20 cellular contexts compared by ENCODE assay signal in the genomic region with DNA sequence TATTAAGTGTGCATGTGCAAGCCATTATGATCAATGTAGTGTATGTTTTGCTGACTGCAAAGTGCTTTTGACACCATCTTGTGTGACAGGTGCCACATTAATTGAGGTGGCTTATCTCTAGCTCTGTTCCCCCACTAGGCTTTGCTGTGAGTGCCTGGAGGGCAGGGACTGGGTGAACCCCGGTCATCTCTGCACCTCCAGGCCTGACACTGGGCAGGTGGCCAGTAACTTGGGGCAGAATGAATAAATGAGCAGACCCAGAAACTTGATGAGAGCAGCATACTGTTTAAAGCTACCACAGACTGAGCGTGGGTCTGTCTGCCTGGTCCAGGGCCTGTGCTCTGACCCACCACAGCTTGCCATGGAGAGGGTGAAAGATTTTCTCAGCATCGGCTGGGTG.
DNase-seq lines count a peak whose midpoint lies in the region; FAIRE-seq and TF ChIP-seq lines count a peak whose summit lies in the region.
"Had no signal": no experiment of that assay in that cellular context is flagged by ENCODE, and none has a peak within 500 bp of the region (broad histone marks: within the 10 kb centered on the region; RNA-seq: fewer than 3 reads in every experiment).

No MANE protein-coding gene starts in this region.

- TF ChIP-seq RAD21 in H1 (IDR thresholded peaks at IDR 0.05 in 1 of 2, conservative IDR thresholded peaks at IDR 0.05 in 1 of 2; ENCODE audit: low read depth in 2 of 2, low read length in 2 of 2): no peak

- H3K4me1 ChIP-seq in H1 (replicated peaks in 1 of 4; ENCODE audit: control insufficient read depth in 3 of 4, insufficient read depth in 4 of 4, low read length in 3 of 4) (peaks cover 0 to 10% (median 5%) of the 10 kb centered on the region in 4 experiments; a peak in 5 of 7 replicates), spleen (peaks cover 0 to 15% (median 3%) of the 10 kb centered on the region in 6 donors)
- H3K4me1 ChIP-seq: Peyer's patch had no signal

- H2AFZ ChIP-seq in H1 (ENCODE audit: low read length): no peak overlapping the region

- no peak for TF ChIP-seq EP300 in H1 (IDR thresholded peaks at IDR 0.05; ENCODE audit: borderline replicate concordance in 1 of 2, low read depth in 2 of 2, low read length in 2 of 2)

- no peak overlapping the region for H2BK15ac ChIP-seq in H1 (ENCODE audit: low read length)

- H3K18ac ChIP-seq in H1 (ENCODE audit: extremely low read depth, low read length): no peak overlapping the region

- H3K79me1 ChIP-seq in H1 (ENCODE audit: low read depth, low read length): no peaks in the 10 kb centered on the region

- H3K4ac ChIP-seq in H1 (replicated peaks; ENCODE audit: insufficient read length, low read depth, low read length): no peak overlapping the region

- H3K23ac ChIP-seq in H1 (ENCODE audit: insufficient read length): no peak overlapping the region

- H2BK120ac ChIP-seq in H1 (replicated peaks; ENCODE audit: low read depth, low read length): no peak overlapping the region

- 96% methylated on average over 3 of the region's 3 CpGs; no CpG with 5 or more reads in 1 of the 2 experiments for WGBS in H1 (ENCODE audit: extremely low coverage in 1 of 2, insufficient coverage in 1 of 2, insufficient read length in 1 of 2, insufficient replicate concordance in 2 of 2, low coverage in 1 of 2, low lambda C conversion rate in 2 of 2, missing lambda C conversion rate in 1 of 2), 2 experiments
- WGBS in spleen, 5 donors: 87 to 95% (median 92%) methylated on average over 3 of the region's 3 CpGs

- no peak overlapping the region for H4K8ac ChIP-seq in H1 (ENCODE audit: extremely low read depth, insufficient read depth, low read length)

- no peak overlapping the region for H3K14ac ChIP-seq in H1 (ENCODE audit: insufficient read length)

- no peak overlapping the region for H2BK5ac ChIP-seq in H1 (ENCODE audit: low read depth, low read length)

- H4K91ac ChIP-seq in H1 (replicated peaks; ENCODE audit: insufficient read length, low read length): no peak overlapping the region

- H3K36me3 ChIP-seq in H1 (ENCODE audit: control insufficient read depth in 2 of 4, insufficient read depth in 4 of 4, low read length in 3 of 4): no peaks in the 10 kb centered on the region
- H3K36me3 ChIP-seq in spleen: peaks cover 0 to 17% (median 0%) of the 10 kb centered on the region in 6 donors
- H3K36me3 ChIP-seq: Peyer's patch had no signal

- H3K27ac ChIP-seq in H1 (ENCODE audit: low read depth, low read length): no peak overlapping the region
- no peak overlapping the region for H3K27ac ChIP-seq in spleen
- no peak overlapping the region for H3K27ac ChIP-seq in caudate nucleus (ENCODE audit: low read depth, low read length)
- H3K27ac ChIP-seq: C4-2B, Peyer's patch had no signal

- H4K20me1 ChIP-seq in H1 (replicated peaks in 1 of 2; ENCODE audit: control insufficient read depth in 1 of 2, insufficient read depth in 2 of 2, low read length in 2 of 2): no peaks in the 10 kb centered on the region

- 0 out of 2 replicates have a peak overlapping the region, but pooled peaks have one; percentile 27 for H2BK12ac ChIP-seq in H1 (ENCODE audit: low read depth, low read length)

- H3K23me2 ChIP-seq in H1 (ENCODE audit: low read depth, low read length): no peaks in the 10 kb centered on the region

- no peak overlapping the region for H3K56ac ChIP-seq in H1 (replicated peaks; ENCODE audit: insufficient read length, low read depth, low read length)

- intact Hi-C loops in spleen (cut with DNase I; ENCODE audit: low total_unique reads): no loop called here

- CTCF ChIA-PET in H1 (lab: Charles Lee; ENCODE audit: partially characterized antibody): interaction anchor here (0.7 to 3.0 kb wide), 5 partner anchors 13 to 149 kb away, joined by 3 to 9 read pairs (median 5); no protein-coding TSS in a partner anchor

- H3K9ac ChIP-seq in H1 (replicated peaks in 1 of 4; ENCODE audit: extremely low read depth in 1 of 4, low read depth in 3 of 4, low read length in 3 of 4): no peak overlapping the region

- TF ChIP-seq POLR2A in H1 (IDR thresholded peaks at IDR 0.05; ENCODE audit: control extremely low read depth in 1 of 2, low read depth in 2 of 2, low read length in 2 of 2) (no peak), spleen (IDR thresholded peaks at IDR 0.05) (no peak)

- FAIRE-seq in H1 (lab: Jason Lieb, UNC): no peak
- FAIRE-seq: GM18507 had no signal

- no peaks in the 10 kb centered on the region for H3K79me2 ChIP-seq in H1 (ENCODE audit: control insufficient read depth in 1 of 2, insufficient read depth in 2 of 2, low read length in 2 of 2)

- H3K9me3 ChIP-seq in H1 (ENCODE audit: insufficient read depth in 2 of 2, low read depth in 1 of 2, low read length in 1 of 2) (peaks cover 0 to 8% of the 10 kb centered on the region in 2 experiments; a peak in 1 of 4 replicates), spleen (peaks cover 0 to 5% (median 0%) of the 10 kb centered on the region in 8 donors)
- H3K9me3 ChIP-seq: Peyer's patch had no signal

- H4K5ac ChIP-seq in H1 (ENCODE audit: insufficient read length, low read depth, low read length): no peak overlapping the region

- H3K27me3 ChIP-seq in H1 (replicated peaks in 1 of 4; ENCODE audit: control insufficient read depth in 3 of 4, extremely low read depth in 1 of 4, insufficient read depth in 3 of 4, low read length in 3 of 4) (no peaks in the 10 kb centered on the region), spleen (replicated peaks in 1 of 7) (no peaks in the 10 kb centered on the region)
- H3K27me3 ChIP-seq: Peyer's patch had no signal

- TF ChIP-seq CTCF in H1 (IDR thresholded peaks at IDR 0.05; ENCODE audit: control extremely low read depth in 1 of 3, insufficient read depth in 1 of 3, low read depth in 1 of 3, low read length in 3 of 3) (no peak), spleen (IDR thresholded peaks at IDR 0.05 in 8 of 11, conservative IDR thresholded peaks at IDR 0.05 in 3 of 11) (no peak)

- 0 out of 2 replicates have a peak overlapping the region, but pooled peaks have one; percentile 13 for H2AK5ac ChIP-seq in H1 (ENCODE audit: low read depth, low read length)

- DNase-seq in DMS79 treated with DMSO at 0.1 percent for 48 hours (lab: John Stamatoyannopoulos, UW) (peak; percentile 72), DMS79 (lab: John Stamatoyannopoulos, UW) (no peak), NCI-H146 (lab: John Stamatoyannopoulos, UW) (peak; percentile 36), H1 (ENCODE audit: low read depth in 1 of 2, low spot score in 2 of 2) (no peak), spleen (peak; percentile 43), SKM-1 treated with dmso at 0.1 percent for 144 hours (lab: John Stamatoyannopoulos, UW; ENCODE audit: unreplicated experiment) (no peak), caudate nucleus (lab: John Stamatoyannopoulos, UW) (no peak)
- no peak for DNase-seq in NK-92 treated with Interleukin-12 subunit alpha and Interleukin-12 subunit beta, amount 100 ng/mL, for 24 hours (lab: John Stamatoyannopoulos, UW)
- DNase-seq: 8988T, H9, IMR-90, Kasumi-1, NCI-H2029 treated with DMSO at 0.1 percent for 48 hours, NCI-H226, NCI-H774, SIG-M5, SW 1271 had no signal

- no peak overlapping the region for H3K4me2 ChIP-seq in H1 (ENCODE audit: insufficient read depth in 1 of 2, low read depth in 2 of 2, low read length in 2 of 2)

- POLR2A ChIA-PET in H1 (lab: Charles Lee; ENCODE audit: partially characterized antibody): no interaction called here

- H3K4me3 ChIP-seq in H1 (ENCODE audit: extremely low read depth in 1 of 4, insufficient read depth in 2 of 4, low read depth in 3 of 4, low read length in 4 of 4) (no peak overlapping the region), spleen (no peak overlapping the region)
- H3K4me3 ChIP-seq: Peyer's patch had no signal

- H2BK20ac ChIP-seq in H1 (ENCODE audit: low read length): no peak overlapping the region

TF ChIP-seq in H1, 55 proteins besides CTCF, POLR2A, EP300 and RAD21:
- no peak for TF ChIP-seq SIX5 (IDR thresholded peaks at IDR 0.05; ENCODE audit: low read depth, low read length)
- no peak for TF ChIP-seq POU5F1 (IDR thresholded peaks at IDR 0.05; ENCODE audit: low read depth, low read length)
- no peak for TF ChIP-seq EGR1 (IDR thresholded peaks at IDR 0.05; ENCODE audit: borderline replicate concordance, low read depth, low read length)
- no peak for TF ChIP-seq CBX8 (IDR thresholded peaks at IDR 0.05; ENCODE audit: borderline replicate concordance, low read depth, low read length)
- TF ChIP-seq NANOG (IDR thresholded peaks at IDR 0.05; ENCODE audit: insufficient read depth, low read depth, low read length, poor library complexity, severe bottlenecking): no peak
- no peak for TF ChIP-seq JUND (IDR thresholded peaks at IDR 0.05; ENCODE audit: low read length)
- TF ChIP-seq, protein P1, sequence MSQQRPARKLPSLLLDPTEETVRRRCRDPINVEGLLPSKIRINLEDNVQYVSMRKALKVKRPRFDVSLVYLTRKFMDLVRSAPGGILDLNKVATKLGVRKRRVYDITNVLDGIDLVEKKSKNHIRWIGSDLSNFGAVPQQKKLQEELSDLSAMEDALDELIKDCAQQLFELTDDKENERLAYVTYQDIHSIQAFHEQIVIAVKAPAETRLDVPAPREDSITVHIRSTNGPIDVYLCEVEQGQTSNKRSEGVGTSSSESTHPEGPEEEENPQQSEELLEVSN (IDR thresholded peaks at IDR 0.05): no peak
- TF ChIP-seq CEBPB (IDR thresholded peaks at IDR 0.05; ENCODE audit: low read depth, low read length): no peak
- no peak for TF ChIP-seq SIN3A (conservative IDR thresholded peaks at IDR 0.05 in 1 of 2, IDR thresholded peaks at IDR 0.05 in 1 of 2; ENCODE audit: low read depth in 1 of 2, low read length in 2 of 2)
- TF ChIP-seq KDM1A (IDR thresholded peaks at IDR 0.05; ENCODE audit: borderline replicate concordance, low read length): no peak

Comparison
In these comparisons a context has a peak if more than half of its experiments do, and no peak if none do; other contexts are left out.
1. DNase-seq: peak in DMS79 treated with DMSO at 0.1 percent for 48 hours (single experiment), NCI-H146 (single experiment) and spleen (single experiment); none in DMS79 (single experiment), H1 (0 of 2), SKM-1 treated with dmso at 0.1 percent for 144 hours (single experiment), caudate nucleus (0 of 61) and NK-92 treated with Interleukin-12 subunit alpha and Interleukin-12 subunit beta, amount 100 ng/mL, for 24 hours (single experiment).